Comparison of ENCODE assay signal across 10 cellular contexts in the genomic region with DNA sequence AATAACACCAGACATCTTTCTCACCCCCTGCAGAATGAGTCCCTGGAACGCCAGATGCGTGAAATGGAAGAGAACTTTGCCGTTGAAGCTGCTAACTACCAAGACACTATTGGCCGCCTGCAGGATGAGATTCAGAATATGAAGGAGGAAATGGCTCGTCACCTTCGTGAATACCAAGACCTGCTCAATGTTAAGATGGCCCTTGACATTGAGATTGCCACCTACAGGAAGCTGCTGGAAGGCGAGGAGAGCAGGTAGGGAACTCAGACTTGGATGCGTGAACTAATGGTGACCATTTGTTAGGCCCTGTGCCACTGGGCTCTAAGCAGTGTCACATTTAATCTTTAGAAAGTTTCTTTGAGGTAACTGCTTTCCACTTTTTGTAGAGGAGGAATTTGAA. TPM values are rescaled to one million over a fixed set of nuclear protein-coding genes. Genes with fewer than 3 reads are reported as not detected.
DNase-seq lines count a peak whose midpoint lies in the region; TF ChIP-seq lines count a peak whose summit lies in the region.
"Had no signal": no experiment of that assay in that cellular context is flagged by ENCODE, and none has a peak within 500 bp of the region (broad histone marks: within the 10 kb centered on the region; RNA-seq: fewer than 3 reads in every experiment).

No MANE protein-coding gene starts in this region.

- H3K27me3 Mint-ChIP-seq in HFFc6 (ENCODE audit: insufficient read depth) (peaks cover 95% of the 10 kb centered on the region), neural progenitor cell (ENCODE audit: insufficient read depth, low read depth) (peaks cover 9% of the 10 kb centered on the region)

- DNase-seq in BE2C (no peak), HFFc6 (no peak), coronary artery (ENCODE audit: low spot score) (no peak), neural progenitor cell (ENCODE audit: low spot score) (peak; percentile 33), NCI-H2081 treated with DMSO at 0.1 percent for 48 hours (lab: John Stamatoyannopoulos, UW) (no peak), NCI-H226 (no peak), adrenal gland (no peak)
- DNase-seq in stimulated activated CD4-positive, alpha-beta T cell treated with anti-CD3 and anti-CD28 coated beads, Interleukin-15, amount 100 ng/mL, for 24 hours = no peak
- DNase-seq: KBM-7 had no signal

- H3K27ac ChIP-seq in coronary artery (peak overlapping the region; percentile 75 to 100), neural progenitor cell (no peak overlapping the region), adrenal gland (no peak overlapping the region)
- H3K27ac ChIP-seq: prostate gland had no signal

- H3K4me3 Mint-ChIP-seq in HFFc6 (peak overlapping the region; percentile 100), neural progenitor cell (peak overlapping the region; percentile 60)

- no peak for TF ChIP-seq POLR2A in adrenal gland (IDR thresholded peaks at IDR 0.05)

- H3K4me3 ChIP-seq in BE2C (ENCODE audit: low read depth, low read length) (no peak overlapping the region), coronary artery (peak overlapping the region; percentile 100), neural progenitor cell (no peak overlapping the region), adrenal gland (no peak overlapping the region)
- H3K4me3 ChIP-seq: prostate gland had no signal

- H3K9ac ChIP-seq in neural progenitor cell = no peak overlapping the region

- peaks cover 3% of the 10 kb centered on the region; the same call in 1 of the 2 replicates for H3K36me3 ChIP-seq in BE2C
- peaks cover 36% of the 10 kb centered on the region for H3K36me3 ChIP-seq in neural progenitor cell
- peaks cover 0 to 65% of the 10 kb centered on the region in 2 donors for H3K36me3 ChIP-seq in adrenal gland (replicated peaks in 1 of 2)

- no peaks in the 10 kb centered on the region for H3K4me1 ChIP-seq in BE2C
- H3K4me1 ChIP-seq in neural progenitor cell = peaks cover 11% of the 10 kb centered on the region
- H3K4me1 ChIP-seq in adrenal gland (replicated peaks in 1 of 2) = peaks cover 0 to 31% of the 10 kb centered on the region in 2 donors
- H3K4me1 ChIP-seq: prostate gland had no signal

- H3K36me3 Mint-ChIP-seq in HFFc6 (ENCODE audit: low read depth) (peaks cover 68% of the 10 kb centered on the region), neural progenitor cell (peaks cover 47% of the 10 kb centered on the region)

- 76 to 89% (median 86%) methylated on average over 8 of the region's 8 CpGs for WGBS in adrenal gland, 4 donors

- H3K4me1 Mint-ChIP-seq in HFFc6 (ENCODE audit: low read depth) (peaks cover 74% of the 10 kb centered on the region), neural progenitor cell (peaks cover 67% of the 10 kb centered on the region)

- H3K9me3 ChIP-seq in BE2C (no peaks in the 10 kb centered on the region), neural progenitor cell (ENCODE audit: low read depth) (no peaks in the 10 kb centered on the region), adrenal gland (replicated peaks in 1 of 3) (no peaks in the 10 kb centered on the region)
- H3K9me3 ChIP-seq: prostate gland had no signal

- H3K79me2 ChIP-seq in neural progenitor cell (ENCODE audit: low read depth) = peaks cover 30% of the 10 kb centered on the region

- intact Hi-C loops in adrenal gland (cut with DNase I) = no loop called here

- H3K27me3 ChIP-seq in BE2C (peaks cover under 1% of the 10 kb centered on the region), neural progenitor cell (no peaks in the 10 kb centered on the region), adrenal gland (no peaks in the 10 kb centered on the region)

- TF ChIP-seq CTCF in BE2C (IDR thresholded peaks at IDR 0.05; ENCODE audit: low read depth, low read length) (peak; percentile 20; the same call in 1 of the 2 replicates), HFFc6 (IDR thresholded peaks at IDR 0.05) (peak; percentile 56), coronary artery (IDR thresholded peaks at IDR 0.05) (no peak), neural progenitor cell (IDR thresholded peaks at IDR 0.05) (no peak), adrenal gland (IDR thresholded peaks at IDR 0.05) (no peak)

- no peak overlapping the region for H2AFZ ChIP-seq in neural progenitor cell (replicated peaks)

- H3K27ac Mint-ChIP-seq in HFFc6 (peak overlapping the region; percentile 100), neural progenitor cell (no peak overlapping the region)

- no peak overlapping the region for H3K4me2 ChIP-seq in neural progenitor cell

- H3K9me3 Mint-ChIP-seq in HFFc6 (peaks cover 64% of the 10 kb centered on the region), neural progenitor cell (no peaks in the 10 kb centered on the region)

- peaks cover 32% of the 10 kb centered on the region for H4K20me1 ChIP-seq in neural progenitor cell (ENCODE audit: low read depth)

- peaks cover 44% of the 10 kb centered on the region for H3F3A ChIP-seq in neural progenitor cell (ENCODE audit: low read depth)

RNA-seq across cellular contexts. Expression of gene VIM, which starts 7.1 kb away (rescaled TPM):
- polyA plus RNA-seq in BE2C (2012; ENCODE audit: insufficient read depth, insufficient read length, low read depth) = 149 TPM
- over 10,000 TPM in 4 of 6 experiments, 1,000 to 10,000 TPM in 2; 9,623 to 12,540 (median 10,688) TPM for total RNA-seq in HFFc6 (2021; fragmentation: NEBNext Ultra II Directional; extraction: Animal tissue kit (Norgen Biotek cat#: 25700))
- total RNA-seq in neural progenitor cell (ENCODE audit: low replicate concordance) = 727 and 820 TPM in 2 replicates
- 1,000 to 10,000 TPM in 4 of 8 donors, 100 to 1,000 TPM in 4; 374 to 1,377 (median 956) TPM for total RNA-seq in adrenal gland
- 100 to 1,000 TPM; 322 to 882 (median 377) TPM for polyA plus RNA-seq in adrenal gland

RNA-seq across cellular contexts. Expression of gene TRDMT1, which starts 33.7 kb away (rescaled TPM):
- 3.5 TPM for polyA plus RNA-seq in BE2C (2012; ENCODE audit: insufficient read depth, insufficient read length, low read depth)
- 10 to 100 TPM in 2 of 6 experiments, 1 to 10 TPM in 4; 6.8 to 13.0 (median 8.6) TPM for total RNA-seq in HFFc6 (2021; fragmentation: NEBNext Ultra II Directional; extraction: Animal tissue kit (Norgen Biotek cat#: 25700))
- 26.4 and 35.6 TPM in 2 replicates for total RNA-seq in neural progenitor cell (ENCODE audit: low replicate concordance)
- total RNA-seq in adrenal gland = 10 to 100 TPM in 1 of 8 donors, 1 to 10 TPM in 7; 1.7 to 10.5 (median 5.5) TPM
- 1 to 10 TPM; 1.3 to 3.7 (median 2.2) TPM for polyA plus RNA-seq in adrenal gland

Comparison
In these comparisons a context has a peak if more than half of its experiments do, and no peak if none do; other contexts are left out.
1. CTCF ChIP-seq: peak in BE2C (single experiment) and HFFc6 (single experiment); none in coronary artery (single experiment), neural progenitor cell (single experiment) and adrenal gland (0 of 6).
2. H3K27ac ChIP-seq: peak in coronary artery (2 of 2); none in neural progenitor cell (single experiment) and adrenal gland (0 of 5).
3. RNA of gene VIM, which starts 7.1 kb away (total RNA-seq): 9,623 to 12,540 TPM in HFFc6; 374 to 1,377 TPM in adrenal gland and 727 to 820 TPM in neural progenitor cell; every median in the first group is over 4 times any median in the second.